8 cellular contexts compared by ENCODE assay signal in the genomic region with DNA sequence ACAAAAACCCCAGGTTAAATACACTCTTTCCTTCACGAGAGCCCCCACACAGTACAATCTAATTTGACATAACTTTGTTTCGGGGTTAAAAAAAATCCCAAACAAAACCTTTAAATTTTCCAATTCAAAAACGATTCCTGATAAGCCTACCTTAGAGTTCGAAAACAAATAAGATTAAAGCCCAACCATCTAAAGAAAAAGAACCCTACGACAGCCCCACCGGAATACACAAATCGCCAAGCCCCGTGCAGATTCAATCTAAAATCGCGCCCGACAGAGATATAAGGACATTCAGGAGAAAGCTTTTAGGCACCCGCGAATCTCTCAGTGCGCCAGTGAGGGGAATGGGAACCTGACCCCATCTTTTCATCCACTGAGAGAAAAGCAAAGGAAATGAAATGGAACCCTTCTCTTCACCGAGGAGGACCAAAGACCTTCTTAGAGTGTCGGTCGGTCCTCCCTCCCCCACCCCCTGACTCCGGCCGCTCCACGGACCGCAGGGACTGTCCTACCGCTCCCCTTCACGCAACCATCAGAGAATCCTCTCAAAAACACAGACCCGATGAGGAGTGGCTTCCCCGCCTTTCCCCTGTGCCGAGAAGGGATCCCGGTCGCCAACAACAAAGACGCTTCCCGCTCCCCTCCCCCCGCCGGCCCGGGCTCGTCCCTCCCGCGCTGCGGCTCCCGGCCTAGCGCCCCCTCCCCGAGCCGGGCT. TPM values are rescaled to one million over a fixed set of nuclear protein-coding genes. Genes with fewer than 3 reads are reported as not detected.
DNase-seq lines count a peak whose midpoint lies in the region; ATAC-seq and TF ChIP-seq lines count a peak whose summit lies in the region.

No MANE protein-coding gene starts in this region.

- peaks cover 80% of the 10 kb centered on the region for H4K20me1 ChIP-seq in Loucy (ENCODE audit: insufficient read depth, low read length, poor library complexity, severe bottlenecking)

- no peaks in the 10 kb centered on the region for H3K9me2 ChIP-seq in Loucy (replicated peaks; ENCODE audit: low read depth, low read length)

- no peaks in the 10 kb centered on the region for H3K36me3 ChIP-seq in CD8-positive, alpha-beta T cell (ENCODE audit: insufficient read depth, low read length)
- H3K36me3 ChIP-seq in Loucy (ENCODE audit: insufficient read depth, low read length) (peaks cover 11% of the 10 kb centered on the region; the same call in 1 of the 2 replicates), duodenal mucosa (ENCODE audit: control insufficient read depth in 1 of 2, insufficient read depth in 2 of 2, low read length in 2 of 2) (no peaks in the 10 kb centered on the region), left lung (no peaks in the 10 kb centered on the region)

- ATAC-seq in CD8-positive, alpha-beta T cell: no peak
- ATAC-seq in GM21515 (IDR thresholded peaks at IDR 0.05; ENCODE audit: unreplicated experiment) (peak; percentile 14), left lung (peak; percentile 41), GM19452 (IDR thresholded peaks at IDR 0.05; ENCODE audit: unreplicated experiment) (no peak)

- peaks cover 75% of the 10 kb centered on the region for H3K4me1 Mint-ChIP-seq in CD8-positive, alpha-beta T cell (ENCODE audit: low read depth)

- H3K27me3 ChIP-seq in CD8-positive, alpha-beta T cell (ENCODE audit: insufficient read depth, low read length): no peaks in the 10 kb centered on the region
- peaks cover 11% of the 10 kb centered on the region for H3K27me3 ChIP-seq in Loucy (ENCODE audit: insufficient read depth, low read length, poor library complexity, severe bottlenecking)
- no peaks in the 10 kb centered on the region for H3K27me3 ChIP-seq in duodenal mucosa (ENCODE audit: control insufficient read depth in 1 of 2, insufficient read depth in 2 of 2, low read length in 2 of 2)
- no peaks in the 10 kb centered on the region for H3K27me3 ChIP-seq in left lung

- no peaks in the 10 kb centered on the region for H3F3A ChIP-seq in Loucy (ENCODE audit: low read depth)

- H3K27me3 Mint-ChIP-seq in CD8-positive, alpha-beta T cell (ENCODE audit: low read depth): no peaks in the 10 kb centered on the region

- peak overlapping the region; percentile 91 for H3K9ac ChIP-seq in Loucy (ENCODE audit: low read depth, low read length, poor library complexity, severe bottlenecking)
- peak overlapping the region; percentile 72 to 90 for H3K9ac ChIP-seq in duodenal mucosa (ENCODE audit: low read depth in 1 of 2, low read length in 2 of 2)

- H2AFZ ChIP-seq in Loucy (ENCODE audit: low read length): no peak overlapping the region

- CTCF ChIA-PET in CD8-positive, alpha-beta T cell (lab: Charles Lee): interaction anchor here (1.5 kb wide), 1 partner anchor 127 kb away, joined by 5 read pairs; no protein-coding TSS in a partner anchor

- no peaks in the 10 kb centered on the region for H3K9me3 Mint-ChIP-seq in CD8-positive, alpha-beta T cell

- intact Hi-C loops in CD8-positive, alpha-beta T cell (cut with DNase I, micrococcal nuclease): loop anchor here (2.0 to 5.0 kb wide), 8 partner anchors 25 to 1498 kb away; a partner anchor contains a TSS
- intact Hi-C loops in left lung (cut with DNase I): loop anchor here in 1 of 2 donors (10.0 kb wide), 1 partner anchor 55 kb away; no protein-coding TSS in a partner anchor

- DNase-seq in CD8-positive, alpha-beta T cell: peak in 4 of 7 experiments; percentile 9 to 31 (median 26)
- peak; percentile 49 for DNase-seq in activated CD4-positive, alpha-beta T cell treated with anti-CD3 and anti-CD28 coated beads for 48 hours
- DNase-seq in left lung: peak; percentile 68 to 89
- peak; percentile 41 for DNase-seq in stimulated activated CD4-positive, alpha-beta T cell treated with anti-CD3 and anti-CD28 coated beads, Interleukin-4, amount 100 ng/mL, for 1 hour

- peak overlapping the region; percentile 56 for H3K27ac Mint-ChIP-seq in CD8-positive, alpha-beta T cell

- peaks cover 26% of the 10 kb centered on the region for H3K4me1 ChIP-seq in CD8-positive, alpha-beta T cell (ENCODE audit: insufficient read depth, low read length)
- peaks cover 41% of the 10 kb centered on the region for H3K4me1 ChIP-seq in Loucy (ENCODE audit: insufficient read depth, low read length, poor library complexity, severe bottlenecking)
- peaks cover 18 to 21% of the 10 kb centered on the region in 2 donors for H3K4me1 ChIP-seq in duodenal mucosa (ENCODE audit: control insufficient read depth in 1 of 2, insufficient read depth in 2 of 2, low read length in 2 of 2)
- H3K4me1 ChIP-seq in left lung: peaks cover 18 to 41% of the 10 kb centered on the region in 2 donors

- POLR2A ChIA-PET in CD8-positive, alpha-beta T cell (lab: Charles Lee): interaction anchor here (0.8 to 2.2 kb wide), 3 partner anchors 118 to 142 kb away, joined by 3 to 11 read pairs (median 10); a partner anchor contains a TSS

- peaks cover 94% of the 10 kb centered on the region for H3K79me2 ChIP-seq in Loucy (ENCODE audit: insufficient read depth, low read length)

- H3K4me3 Mint-ChIP-seq in CD8-positive, alpha-beta T cell: peak overlapping the region; percentile 99

- no peaks in the 10 kb centered on the region for H3K9me3 ChIP-seq in CD8-positive, alpha-beta T cell (ENCODE audit: low read length)
- H3K9me3 ChIP-seq in Loucy (ENCODE audit: insufficient read depth, low read depth, low read length) (no peaks in the 10 kb centered on the region), duodenal mucosa (ENCODE audit: control insufficient read depth in 1 of 2, low read length in 2 of 2) (no peaks in the 10 kb centered on the region), left lung (no peaks in the 10 kb centered on the region)

- H3K4me3 ChIP-seq in CD8-positive, alpha-beta T cell (ENCODE audit: low read depth, low read length): peak overlapping the region; percentile 80
- H3K4me3 ChIP-seq in Loucy (ENCODE audit: low read length, poor library complexity, severe bottlenecking) (peak overlapping the region; percentile 86), duodenal mucosa (ENCODE audit: low read depth in 1 of 2, low read length in 2 of 2) (peak overlapping the region; percentile 93 to 97), left lung (peak overlapping the region; percentile 98 to 99)

- peak overlapping the region; percentile 63 for H3K27ac ChIP-seq in CD8-positive, alpha-beta T cell (ENCODE audit: low read depth, low read length)
- H3K27ac ChIP-seq in duodenal mucosa (ENCODE audit: low read depth, low read length) (peak overlapping the region; percentile 91), left lung (peak overlapping the region; percentile 96 to 97)

- peaks cover 27% of the 10 kb centered on the region for H3K36me3 Mint-ChIP-seq in CD8-positive, alpha-beta T cell

- H3K4me2 ChIP-seq in Loucy (ENCODE audit: low read depth, low read length, poor library complexity, severe bottlenecking): peak overlapping the region; percentile 93

- TF ChIP-seq CTCF in CD8-positive, alpha-beta T cell (IDR thresholded peaks at IDR 0.05): no peak
- no peak for TF ChIP-seq CTCF in Loucy (conservative IDR thresholded peaks at IDR 0.05; ENCODE audit: low read length)
- TF ChIP-seq CTCF in left lung (IDR thresholded peaks at IDR 0.05): no peak

RNA-seq across cellular contexts. Expression of a gene that starts 0.9 kb away (rescaled TPM):
- 10 to 100 TPM; 31.5 to 33.7 TPM for total RNA-seq in CD8-positive, alpha-beta T cell
- 10 to 100 TPM; 13.6 to 14.9 TPM for total RNA-seq in left lung

RNA-seq across cellular contexts. Expression of a gene that starts 1.4 kb away (rescaled TPM):
- 1 to 10 TPM; 3.1 to 4.0 TPM for total RNA-seq in CD8-positive, alpha-beta T cell
- total RNA-seq in left lung: 1 to 10 TPM; 8.3 to 9.6 TPM

Comparison
In these comparisons a context has a peak if more than half of its experiments do, and no peak if none do; other contexts are left out.
1. ATAC-seq: peak in GM21515 (single experiment) and left lung (single experiment); none in CD8-positive, alpha-beta T cell (single experiment) and GM19452 (single experiment).
2. DNase-seq: peak in every context shown above with its lines; median percentile 78 in left lung; 49 in activated CD4-positive, alpha-beta T cell treated with anti-CD3 and anti-CD28 coated beads for 48 hours; 41 in stimulated activated CD4-positive, alpha-beta T cell treated with anti-CD3 and anti-CD28 coated beads, Interleukin-4, amount 100 ng/mL, for 1 hour; 26 in CD8-positive, alpha-beta T cell.
3. Peak in every context shown above with its lines, with median percentiles within 50 percentile points of each other: H3K27ac ChIP-seq and H3K4me3 ChIP-seq.